ENCODE assay signal across 8 cellular contexts in the genomic region with DNA sequence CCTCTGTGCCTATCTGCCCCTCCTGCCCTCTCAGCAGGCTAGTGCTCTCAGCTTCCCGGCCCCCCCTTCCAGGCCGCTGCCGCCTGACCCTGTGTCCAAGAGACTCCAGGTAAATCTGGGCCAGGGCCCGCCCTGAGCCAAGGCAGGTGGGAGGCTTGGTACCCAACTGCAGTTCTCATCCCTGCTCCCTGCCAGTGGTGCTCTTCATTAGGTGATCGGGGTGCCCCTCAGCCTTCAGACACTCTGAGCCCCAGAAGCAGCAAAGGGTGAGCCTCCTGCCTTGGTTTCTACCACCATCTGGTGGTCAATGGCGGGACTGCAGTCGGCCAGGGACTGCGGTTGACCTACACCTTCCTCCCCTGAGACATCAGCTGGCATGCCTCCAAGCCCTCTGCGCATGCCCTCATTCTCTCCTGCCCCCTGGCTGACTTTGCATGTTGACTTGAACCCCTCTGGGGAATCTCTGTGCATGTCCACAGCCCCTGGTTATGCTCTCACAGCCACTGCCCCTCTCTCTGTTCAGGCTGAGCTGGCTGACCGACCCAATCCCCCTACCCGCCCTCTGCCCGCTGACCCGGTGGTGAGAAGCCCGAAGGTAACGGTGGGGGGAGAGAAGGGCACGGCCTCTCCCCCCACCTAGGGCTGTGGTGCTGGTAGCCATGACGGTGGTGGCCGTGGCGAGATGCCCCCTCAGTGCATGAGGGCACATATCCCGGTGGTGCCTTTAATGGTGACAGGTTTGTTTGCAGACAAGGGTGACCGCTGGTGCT. TPM values are rescaled to one million over a fixed set of nuclear protein-coding genes. Genes with fewer than 3 reads are reported as not detected.
A peak's percentile ranks its signal among the peaks of the same experiment; 100 is the strongest.
DNase-seq lines count a peak whose midpoint lies in the region; ATAC-seq and TF ChIP-seq lines count a peak whose summit lies in the region.

No MANE protein-coding gene starts in this region.

- no peak overlapping the region for H3K9ac ChIP-seq in PC-3 (ENCODE audit: low read length)

- H3K27me3 Mint-ChIP-seq in nephron (ENCODE audit: low read depth): peaks cover 17% of the 10 kb centered on the region

- POLR2A ChIA-PET in PC-3 (lab: Charles Lee; ENCODE audit: unreplicated experiment): no interaction called here

- no TSS peak for BruUV-seq in PC-3 (replicated peaks; lab: Mats Ljungman, UMichigan)

- no peaks in the 10 kb centered on the region for H3K9me2 ChIP-seq in PC-3 (replicated peaks; ENCODE audit: low read length)

- H3K27me3 ChIP-seq in PC-3 (ENCODE audit: low read length): no peaks in the 10 kb centered on the region
- no peaks in the 10 kb centered on the region for H3K27me3 ChIP-seq in esophagus squamous epithelium

- peaks cover 32% of the 10 kb centered on the region for H3K4me1 Mint-ChIP-seq in nephron

- H3K9me3 Mint-ChIP-seq in nephron: no peaks in the 10 kb centered on the region

- H3K36me3 Mint-ChIP-seq in nephron (ENCODE audit: low read depth): peaks cover 4% of the 10 kb centered on the region

- DNase-seq in AG10803 (ENCODE audit: low read depth) (peak; percentile 60), GM19238 (ENCODE audit: insufficient read length, low spot score) (peak; percentile 93), PC-3 (peak; percentile 97), activated T-cell treated with anti-CD3 and anti-CD28 coated beads for 48 hours (ENCODE audit: low read depth) (peak; percentile 91), esophagus squamous epithelium (lab: John Stamatoyannopoulos, UW) (no peak)
- peak; percentile 78 to 92 (median 88) for DNase-seq in stimulated activated naive CD4-positive, alpha-beta T cell (lab: John Stamatoyannopoulos, UW)

- peak; percentile 47 for ATAC-seq in PC-3

- H4K20me1 ChIP-seq in PC-3 (ENCODE audit: low read length): no peaks in the 10 kb centered on the region

- no peak overlapping the region for H2AFZ ChIP-seq in PC-3 (ENCODE audit: low read length)

- CTCF ChIA-PET in PC-3 (lab: Charles Lee): interaction anchor here (0.6 to 1.7 kb wide), 7 partner anchors 9 to 24 kb away, joined by 3 to 9 read pairs (median 4); a partner anchor contains a TSS

- H3K4me3 Mint-ChIP-seq in nephron: peak overlapping the region; percentile 28 to 72 (median 51)

- TF ChIP-seq POLR2A in esophagus squamous epithelium (IDR thresholded peaks at IDR 0.05): no peak

- WGBS in esophagus squamous epithelium, 2 donors: 8 to 37% methylated on average over 2 to 13 of the region's 21 CpGs

- H3K4me1 ChIP-seq in PC-3 (ENCODE audit: insufficient read depth, low read length): peaks cover 21% of the 10 kb centered on the region
- peaks cover 31 to 46% (median 33%) of the 10 kb centered on the region in 3 donors for H3K4me1 ChIP-seq in esophagus squamous epithelium

- H3K9me3 ChIP-seq in PC-3 (ENCODE audit: low read length): no peaks in the 10 kb centered on the region
- H3K9me3 ChIP-seq in esophagus squamous epithelium: no peaks in the 10 kb centered on the region

- H3F3A ChIP-seq in PC-3 (ENCODE audit: low read length, unreplicated experiment): no peaks in the 10 kb centered on the region

- H3K4me3 ChIP-seq in AG10803 (ENCODE audit: low read length): no peak overlapping the region
- no peak overlapping the region for H3K4me3 ChIP-seq in PC-3 (ENCODE audit: low read length)
- H3K4me3 ChIP-seq in esophagus squamous epithelium: no peak overlapping the region

- H3K4me2 ChIP-seq in PC-3 (ENCODE audit: low read length): no peak overlapping the region

- peaks cover 14% of the 10 kb centered on the region for H3K79me2 ChIP-seq in PC-3 (ENCODE audit: low read length)

- H3K27ac ChIP-seq in PC-3 (ENCODE audit: low read length): no peak overlapping the region
- H3K27ac ChIP-seq in esophagus squamous epithelium: peak overlapping the region in 2 of 4 donors; percentile 90 to 92

- TF ChIP-seq CTCF in AG10803 (conservative IDR thresholded peaks at IDR 0.05; ENCODE audit: low read length) (peak; percentile 97), LNCAP (IDR thresholded peaks at IDR 0.05) (peak; percentile 99), PC-3 (conservative IDR thresholded peaks at IDR 0.05; ENCODE audit: low read depth, low read length) (peak; percentile 99), esophagus squamous epithelium (IDR thresholded peaks at IDR 0.05) (peak; percentile 98 to 100 (median 99)), nephron (IDR thresholded peaks at IDR 0.05; ENCODE audit: unreplicated experiment in 3 of 3) (peak; percentile 96 to 98 (median 98))

- H3K36me3 ChIP-seq in PC-3 (ENCODE audit: low read depth, low read length) (peaks cover 34% of the 10 kb centered on the region), esophagus squamous epithelium (peaks cover 9 to 62% (median 29%) of the 10 kb centered on the region in 3 donors)

- intact Hi-C loops in PC-3 (cut with micrococcal nuclease) (loop anchor here (2.0 to 5.0 kb wide), 2 partner anchors 17 to 89 kb away; a partner anchor contains a TSS), esophagus squamous epithelium (cut with DNase I) (loop anchor here (2.0 to 10.0 kb wide), 2 partner anchors 23 to 97 kb away; a partner anchor contains a TSS)

- peak overlapping the region in 1 of 3 experiments; percentile 20 for H3K27ac Mint-ChIP-seq in nephron

RNA-seq across cellular contexts. Expression of a gene that starts 2.0 kb away (rescaled TPM):
- total RNA-seq in PC-3 (2014; rRNA removed): 36.7 and 37.4 TPM in 2 replicates
- total RNA-seq in esophagus squamous epithelium: 10 to 100 TPM in 3 of 4 donors, 1 to 10 TPM in 1; 8.1 to 22.9 (median 12.2) TPM

RNA-seq across cellular contexts. Expression of a gene that starts 10.4 kb away (rescaled TPM):
- 334 and 384 TPM in 2 replicates for total RNA-seq in PC-3 (2014; rRNA removed)
- total RNA-seq in esophagus squamous epithelium: 100 to 1,000 TPM; 135 to 194 (median 183) TPM

RNA-seq across cellular contexts. Expression of a gene that starts 17.1 kb away (rescaled TPM):
- total RNA-seq in PC-3 (2014; rRNA removed) (16.2 and 23.5 TPM in 2 replicates), esophagus squamous epithelium (10 to 100 TPM; 20.0 to 25.8 (median 21.1) TPM)

RNA-seq across cellular contexts. Expression of a gene that starts 27.9 kb away (rescaled TPM):
- total RNA-seq in PC-3 (2014; rRNA removed) (not detected in 2 replicates), esophagus squamous epithelium (under 1 TPM in 1 of 4 donors, not detected in 3; 0.19 TPM)

RNA-seq across cellular contexts. Expression of a gene that starts 28.0 kb away (rescaled TPM):
- total RNA-seq in PC-3 (2014; rRNA removed) (0.18 and 3.0 TPM in 2 replicates), esophagus squamous epithelium (1 to 10 TPM in 1 of 4 donors, under 1 TPM in 3; 0.11 to 8.2 (median 0.18) TPM)
